In the genomic region with DNA sequence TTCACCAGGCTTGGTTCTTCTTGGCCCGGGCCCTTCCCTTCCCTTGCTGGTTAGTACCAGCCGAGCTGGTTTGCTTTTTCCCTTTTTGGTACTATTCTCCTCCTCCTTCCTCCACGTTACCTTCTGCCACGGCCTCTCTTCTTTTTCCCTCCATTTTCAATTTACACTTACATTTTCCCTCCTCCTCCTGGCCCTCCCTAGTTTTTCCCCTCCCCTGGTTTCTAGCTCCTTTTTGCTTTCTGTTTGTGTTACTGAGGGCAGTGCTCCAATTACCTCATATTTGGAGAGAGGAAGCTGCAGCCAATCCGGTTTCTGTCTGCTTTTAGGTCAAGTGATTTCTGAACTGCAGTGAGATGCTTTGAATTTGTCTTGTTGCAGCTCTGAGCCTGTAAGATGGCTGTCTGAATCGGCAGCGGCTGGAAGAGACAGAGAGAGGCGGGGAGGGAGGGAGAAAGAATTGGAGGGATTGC, we compare ENCODE assay signal across 8 cellular contexts.
DNase-seq lines count a peak whose midpoint lies in the region; ATAC-seq and TF ChIP-seq lines count a peak whose summit lies in the region.

No MANE protein-coding gene starts in this region.

- peaks cover 76% of the 10 kb centered on the region for H3K4me1 ChIP-seq in left ventricle myocardium inferior

- no peaks in the 10 kb centered on the region for H3K27me3 Mint-ChIP-seq in activated T-cell treated with anti-CD3 and anti-CD28 coated beads, Interleukin-2, amount 50 U/mL, for 4 hours (ENCODE audit: low read depth)

- H3K4me3 ChIP-seq in left ventricle myocardium inferior: peak overlapping the region; percentile 53

- H3K36me3 ChIP-seq in left ventricle myocardium inferior: no peaks in the 10 kb centered on the region

- peaks cover 18% of the 10 kb centered on the region for H3K36me3 Mint-ChIP-seq in activated T-cell treated with anti-CD3 and anti-CD28 coated beads, Interleukin-2, amount 50 U/mL, for 4 hours (ENCODE audit: insufficient read depth)

- no peak for TF ChIP-seq CTCF in left ventricle myocardium inferior (IDR thresholded peaks at IDR 0.05; ENCODE audit: borderline replicate concordance)

- peak overlapping the region; percentile 61 for H3K4me3 Mint-ChIP-seq in activated T-cell treated with anti-CD3 and anti-CD28 coated beads, Interleukin-2, amount 50 U/mL, for 4 hours

- no peaks in the 10 kb centered on the region for H3K9me3 ChIP-seq in left ventricle myocardium inferior (replicated peaks)

- DNase-seq in activated T-cell treated with anti-CD3 and anti-CD28 coated beads, Interleukin-2, amount 50 U/mL, for 4 hours: no peak
- DNase-seq in activated T-cell treated with anti-CD3 and anti-CD28 coated beads for 4 hours: no peak
- peak; percentile 56 to 89 for DNase-seq in NCI-H2081 (lab: John Stamatoyannopoulos, UW)
- DNase-seq in anterior cingulate cortex (lab: John Stamatoyannopoulos, UW): peak in 48 of 58 donors; percentile 14 to 82 (median 53)
- DNase-seq in left ventricle myocardium inferior: no peak
- DNase-seq in posterior cingulate gyrus: peak in 9 of 10 donors; percentile 40 to 90 (median 60)
- no peak for DNase-seq in foreskin melanocyte

- H3K9me3 Mint-ChIP-seq in activated T-cell treated with anti-CD3 and anti-CD28 coated beads, Interleukin-2, amount 50 U/mL, for 4 hours: no peaks in the 10 kb centered on the region

- intact Hi-C loops in left ventricle myocardium inferior (cut with micrococcal nuclease): no loop called here
- intact Hi-C loops in posterior cingulate gyrus (cut with DNase I): no loop called here

- peaks cover 82% of the 10 kb centered on the region for H3K4me1 Mint-ChIP-seq in activated T-cell treated with anti-CD3 and anti-CD28 coated beads, Interleukin-2, amount 50 U/mL, for 4 hours (ENCODE audit: low read depth)

- H3K27ac ChIP-seq in left ventricle myocardium inferior (replicated peaks): peak overlapping the region; percentile 76

- peak; percentile 39 to 57 for ATAC-seq in activated T-cell treated with anti-CD3 and anti-CD28 coated beads, Interleukin-2, amount 50 U/mL, for 4 hours
- no peak for ATAC-seq in GM19467 (IDR thresholded peaks at IDR 0.05; ENCODE audit: unreplicated experiment)

- no peaks in the 10 kb centered on the region for H3K27me3 ChIP-seq in left ventricle myocardium inferior (ENCODE audit: low read depth)

Comparison
In these comparisons a context has a peak if more than half of its experiments do, and no peak if none do; other contexts are left out.
1. DNase-seq: peak in NCI-H2081 (2 of 2), anterior cingulate cortex (48 of 58) and posterior cingulate gyrus (9 of 10); none in activated T-cell treated with anti-CD3 and anti-CD28 coated beads, Interleukin-2, amount 50 U/mL, for 4 hours (single experiment), activated T-cell treated with anti-CD3 and anti-CD28 coated beads for 4 hours (single experiment), left ventricle myocardium inferior (single experiment) and foreskin melanocyte (single experiment).